ENCODE assay signal across 1 cellular context in the genomic region with DNA sequence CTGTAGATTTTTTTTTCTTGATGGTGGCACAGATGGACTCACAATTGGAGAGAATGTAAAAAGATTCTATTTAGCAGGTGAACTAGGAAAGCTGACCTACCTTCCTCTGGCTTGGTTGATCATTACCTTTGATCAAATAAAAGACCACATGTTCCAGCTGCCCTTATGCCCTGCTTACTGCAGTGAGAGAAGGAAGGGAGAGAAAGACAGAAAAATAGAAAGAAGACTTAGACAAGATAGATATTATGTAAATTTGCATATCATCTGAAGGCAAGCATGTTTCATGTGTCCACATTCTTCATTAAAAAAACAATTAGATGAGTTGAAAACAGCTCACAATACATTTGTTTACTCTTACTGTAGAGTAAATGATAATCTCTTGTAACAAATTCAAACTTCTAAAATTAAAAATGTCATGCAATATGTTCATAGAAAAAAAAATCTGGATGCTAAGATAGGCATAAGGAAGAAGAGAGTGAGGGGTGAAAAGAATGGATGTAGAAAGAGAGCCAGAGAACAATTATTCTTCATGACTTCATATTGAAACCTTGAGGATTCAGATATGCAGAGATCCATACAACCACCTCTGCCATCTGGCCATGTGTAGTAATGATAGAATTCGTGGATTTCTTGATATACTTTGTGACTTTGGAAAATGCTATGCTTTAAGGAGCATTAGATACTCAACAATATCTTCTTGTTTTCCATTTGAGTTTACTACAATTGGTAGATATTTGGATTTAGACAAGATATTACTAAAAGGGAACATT.
TF ChIP-seq lines count a peak whose summit lies in the region.

No MANE protein-coding gene starts in this region.

TF ChIP-seq in HepG2, 621 proteins besides CTCF, POLR2A, EP300 and RAD21 (continued from another document and continues in another):
- TF ChIP-seq, protein P1, sequence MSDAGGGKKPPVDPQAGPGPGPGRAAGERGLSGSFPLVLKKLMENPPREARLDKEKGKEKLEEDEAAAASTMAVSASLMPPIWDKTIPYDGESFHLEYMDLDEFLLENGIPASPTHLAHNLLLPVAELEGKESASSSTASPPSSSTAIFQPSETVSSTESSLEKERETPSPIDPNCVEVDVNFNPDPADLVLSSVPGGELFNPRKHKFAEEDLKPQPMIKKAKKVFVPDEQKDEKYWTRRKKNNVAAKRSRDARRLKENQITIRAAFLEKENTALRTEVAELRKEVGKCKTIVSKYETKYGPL (CRISPR knock-in tag; IDR thresholded peaks at IDR 0.05) = no peak
- TF ChIP-seq JARID2 (CRISPR knock-in tag; IDR thresholded peaks at IDR 0.05; ENCODE audit: insufficient replicate concordance) (no peak), ZNF432 (CRISPR knock-in tag; IDR thresholded peaks at IDR 0.05; ENCODE audit: borderline replicate concordance) (no peak), XBP1 (CRISPR knock-in tag; IDR thresholded peaks at IDR 0.05) (no peak), GLI4 (CRISPR knock-in tag; IDR thresholded peaks at IDR 0.05; ENCODE audit: borderline replicate concordance) (no peak), TGIF2 (CRISPR knock-in tag; IDR thresholded peaks at IDR 0.05) (0 out of 2 replicates have a peak, but pooled peaks have one; percentile 38), DPF2 (CRISPR knock-in tag; IDR thresholded peaks at IDR 0.05; ENCODE audit: borderline replicate concordance, low read depth) (no peak), GABPB1 (CRISPR knock-in tag; IDR thresholded peaks at IDR 0.05) (no peak), PHF21A (CRISPR knock-in tag; IDR thresholded peaks at IDR 0.05) (no peak), NR2F1 (CRISPR knock-in tag; IDR thresholded peaks at IDR 0.05) (peak; percentile 31; a peak in 2 of 4 replicates), FOSL2 (CRISPR knock-in tag; IDR thresholded peaks at IDR 0.05) (no peak), BRCA1 (CRISPR knock-in tag; IDR thresholded peaks at IDR 0.05) (0 out of 2 replicates have a peak, but pooled peaks have one; percentile 33), RBAK (CRISPR knock-in tag; IDR thresholded peaks at IDR 0.05) (no peak), JUN (CRISPR knock-in tag; IDR thresholded peaks at IDR 0.05) (no peak), ZNF225 (CRISPR knock-in tag; IDR thresholded peaks at IDR 0.05) (no peak), TEAD3 (CRISPR knock-in tag; optimal IDR thresholded peaks at IDR 0.05; ENCODE audit: borderline replicate concordance) (no peak), ZSCAN12 (CRISPR knock-in tag; IDR thresholded peaks at IDR 0.05) (no peak; the same call in 1 of the 2 replicates), MIER2 (CRISPR knock-in tag; IDR thresholded peaks at IDR 0.05) (no peak), TCF7 (IDR thresholded peaks at IDR 0.05; ENCODE audit: low read depth) (peak; percentile 22; the same call in 1 of the 2 replicates), REPIN1 (CRISPR knock-in tag; IDR thresholded peaks at IDR 0.05; ENCODE audit: borderline replicate concordance, low read depth) (0 out of 2 replicates have a peak, but pooled peaks have one; percentile 18), SOX6 (IDR thresholded peaks at IDR 0.05) (no peak), SOX6 (CRISPR knock-in tag; IDR thresholded peaks at IDR 0.05) (peak; percentile 43; the same call in 1 of the 2 replicates), CBX2 (IDR thresholded peaks at IDR 0.05; ENCODE audit: low read depth, low read length) (no peak), CBX2 (CRISPR knock-in tag; IDR thresholded peaks at IDR 0.05; ENCODE audit: low read depth) (no peak), MAF1 (CRISPR knock-in tag; IDR thresholded peaks at IDR 0.05; ENCODE audit: borderline replicate concordance) (no peak), SIN3B (IDR thresholded peaks at IDR 0.05; ENCODE audit: low read length) (no peak), ZNF589 (CRISPR knock-in tag; conservative IDR thresholded peaks at IDR 0.05) (no peak), PRMT3 (CRISPR knock-in tag; IDR thresholded peaks at IDR 0.05; ENCODE audit: borderline replicate concordance, low read depth) (no peak), ZNF619 (CRISPR knock-in tag; IDR thresholded peaks at IDR 0.05) (no peak), ADNP (CRISPR knock-in tag; IDR thresholded peaks at IDR 0.05) (no peak), ZNF598 (CRISPR knock-in tag; IDR thresholded peaks at IDR 0.05; ENCODE audit: borderline replicate concordance) (no peak), ZNF792 (CRISPR knock-in tag; IDR thresholded peaks at IDR 0.05) (no peak), ZNF879 (CRISPR knock-in tag; IDR thresholded peaks at IDR 0.05) (no peak), TBX3 (IDR thresholded peaks at IDR 0.05; ENCODE audit: borderline replicate concordance) (no peak), ZNF652 (CRISPR knock-in tag; IDR thresholded peaks at IDR 0.05; ENCODE audit: borderline replicate concordance, low read depth) (no peak), FOXJ3 (CRISPR knock-in tag; IDR thresholded peaks at IDR 0.05; ENCODE audit: borderline replicate concordance) (peak; percentile 41; the same call in 1 of the 2 replicates), ZFP37 (CRISPR knock-in tag; IDR thresholded peaks at IDR 0.05; ENCODE audit: borderline replicate concordance) (no peak), PHF5A (CRISPR knock-in tag; IDR thresholded peaks at IDR 0.05; ENCODE audit: low read depth, unreplicated experiment) (no peak), MAFG (CRISPR knock-in tag; IDR thresholded peaks at IDR 0.05) (no peak), CEBPG (CRISPR knock-in tag; IDR thresholded peaks at IDR 0.05) (0 out of 2 replicates have a peak, but pooled peaks have one; percentile 16)
- TF ChIP-seq, protein P2, sequence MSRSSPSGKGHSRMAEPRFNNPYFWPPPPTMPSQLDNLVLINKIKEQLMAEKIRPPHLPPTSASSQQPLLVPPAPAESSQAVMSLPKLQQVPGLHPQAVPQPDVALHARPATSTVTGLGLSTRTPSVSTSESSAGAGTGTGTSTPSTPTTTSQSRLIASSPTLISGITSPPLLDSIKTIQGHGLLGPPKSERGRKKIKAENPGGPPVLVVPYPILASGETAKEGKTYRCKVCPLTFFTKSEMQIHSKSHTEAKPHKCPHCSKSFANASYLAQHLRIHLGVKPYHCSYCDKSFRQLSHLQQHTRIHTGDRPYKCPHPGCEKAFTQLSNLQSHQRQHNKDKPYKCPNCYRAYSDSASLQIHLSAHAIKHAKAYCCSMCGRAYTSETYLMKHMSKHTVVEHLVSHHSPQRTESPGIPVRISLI (CRISPR knock-in tag; IDR thresholded peaks at IDR 0.05; ENCODE audit: borderline replicate concordance) = no peak
- TF ChIP-seq, protein P3, sequence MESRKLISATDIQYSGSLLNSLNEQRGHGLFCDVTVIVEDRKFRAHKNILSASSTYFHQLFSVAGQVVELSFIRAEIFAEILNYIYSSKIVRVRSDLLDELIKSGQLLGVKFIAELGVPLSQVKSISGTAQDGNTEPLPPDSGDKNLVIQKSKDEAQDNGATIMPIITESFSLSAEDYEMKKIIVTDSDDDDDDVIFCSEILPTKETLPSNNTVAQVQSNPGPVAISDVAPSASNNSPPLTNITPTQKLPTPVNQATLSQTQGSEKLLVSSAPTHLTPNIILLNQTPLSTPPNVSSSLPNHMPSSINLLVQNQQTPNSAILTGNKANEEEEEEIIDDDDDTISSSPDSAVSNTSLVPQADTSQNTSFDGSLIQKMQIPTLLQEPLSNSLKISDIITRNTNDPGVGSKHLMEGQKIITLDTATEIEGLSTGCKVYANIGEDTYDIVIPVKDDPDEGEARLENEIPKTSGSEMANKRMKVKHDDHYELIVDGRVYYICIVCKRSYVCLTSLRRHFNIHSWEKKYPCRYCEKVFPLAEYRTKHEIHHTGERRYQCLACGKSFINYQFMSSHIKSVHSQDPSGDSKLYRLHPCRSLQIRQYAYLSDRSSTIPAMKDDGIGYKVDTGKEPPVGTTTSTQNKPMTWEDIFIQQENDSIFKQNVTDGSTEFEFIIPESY (CRISPR knock-in tag; IDR thresholded peaks at IDR 0.05) = no peak
- TF ChIP-seq, protein P4, sequence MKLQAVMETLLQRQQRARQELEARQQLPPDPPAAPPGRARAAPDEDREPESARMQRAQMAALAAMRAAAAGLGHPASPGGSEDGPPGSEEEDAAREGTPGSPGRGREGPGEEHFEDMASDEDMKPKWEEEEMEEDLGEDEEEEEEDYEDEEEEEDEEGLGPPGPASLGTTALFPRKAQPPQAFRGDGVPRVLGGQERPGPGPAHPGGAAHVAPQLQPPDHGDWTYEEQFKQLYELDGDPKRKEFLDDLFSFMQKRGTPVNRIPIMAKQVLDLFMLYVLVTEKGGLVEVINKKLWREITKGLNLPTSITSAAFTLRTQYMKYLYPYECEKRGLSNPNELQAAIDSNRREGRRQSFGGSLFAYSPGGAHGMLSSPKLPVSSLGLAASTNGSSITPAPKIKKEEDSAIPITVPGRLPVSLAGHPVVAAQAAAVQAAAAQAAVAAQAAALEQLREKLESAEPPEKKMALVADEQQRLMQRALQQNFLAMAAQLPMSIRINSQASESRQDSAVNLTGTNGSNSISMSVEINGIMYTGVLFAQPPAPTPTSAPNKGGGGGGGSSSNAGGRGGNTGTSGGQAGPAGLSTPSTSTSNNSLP (IDR thresholded peaks at IDR 0.05; ENCODE audit: low read depth, low read length) = peak; percentile 45; the same call in 1 of the 2 replicates
- TF ChIP-seq, protein P5, sequence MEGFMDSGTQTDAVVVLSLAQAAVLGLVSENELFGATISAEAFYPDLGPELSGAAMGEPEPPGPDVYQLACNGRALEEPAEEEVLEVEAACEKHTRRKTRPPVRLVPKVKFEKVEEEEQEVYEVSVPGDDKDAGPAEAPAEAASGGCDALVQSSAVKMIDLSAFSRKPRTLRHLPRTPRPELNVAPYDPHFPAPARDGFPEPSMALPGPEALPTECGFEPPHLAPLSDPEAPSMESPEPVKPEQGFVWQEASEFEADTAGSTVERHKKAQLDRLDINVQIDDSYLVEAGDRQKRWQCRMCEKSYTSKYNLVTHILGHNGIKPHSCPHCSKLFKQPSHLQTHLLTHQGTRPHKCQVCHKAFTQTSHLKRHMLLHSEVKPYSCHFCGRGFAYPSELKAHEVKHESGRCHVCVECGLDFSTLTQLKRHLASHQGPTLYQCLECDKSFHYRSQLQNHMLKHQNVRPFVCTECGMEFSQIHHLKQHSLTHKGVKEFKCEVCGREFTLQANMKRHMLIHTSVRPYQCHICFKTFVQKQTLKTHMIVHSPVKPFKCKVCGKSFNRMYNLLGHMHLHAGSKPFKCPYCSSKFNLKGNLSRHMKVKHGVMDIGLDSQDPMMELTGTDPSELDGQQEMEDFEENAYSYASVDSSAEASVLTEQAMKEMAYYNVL (CRISPR knock-in tag; IDR thresholded peaks at IDR 0.05; ENCODE audit: borderline replicate concordance) = peak; percentile 99
- TF ChIP-seq, protein P6, sequence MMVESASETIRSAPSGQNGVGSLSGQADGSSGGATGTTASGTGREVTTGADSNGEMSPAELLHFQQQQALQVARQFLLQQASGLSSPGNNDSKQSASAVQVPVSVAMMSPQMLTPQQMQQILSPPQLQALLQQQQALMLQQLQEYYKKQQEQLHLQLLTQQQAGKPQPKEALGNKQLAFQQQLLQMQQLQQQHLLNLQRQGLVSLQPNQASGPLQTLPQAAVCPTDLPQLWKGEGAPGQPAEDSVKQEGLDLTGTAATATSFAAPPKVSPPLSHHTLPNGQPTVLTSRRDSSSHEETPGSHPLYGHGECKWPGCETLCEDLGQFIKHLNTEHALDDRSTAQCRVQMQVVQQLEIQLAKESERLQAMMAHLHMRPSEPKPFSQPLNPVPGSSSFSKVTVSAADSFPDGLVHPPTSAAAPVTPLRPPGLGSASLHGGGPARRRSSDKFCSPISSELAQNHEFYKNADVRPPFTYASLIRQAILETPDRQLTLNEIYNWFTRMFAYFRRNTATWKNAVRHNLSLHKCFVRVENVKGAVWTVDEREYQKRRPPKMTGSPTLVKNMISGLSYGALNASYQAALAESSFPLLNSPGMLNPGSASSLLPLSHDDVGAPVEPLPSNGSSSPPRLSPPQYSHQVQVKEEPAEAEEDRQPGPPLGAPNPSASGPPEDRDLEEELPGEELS (CRISPR knock-in tag; IDR thresholded peaks at IDR 0.05) = 0 out of 2 replicates have a peak, but pooled peaks have one; percentile 28
- TF ChIP-seq, protein P7, sequence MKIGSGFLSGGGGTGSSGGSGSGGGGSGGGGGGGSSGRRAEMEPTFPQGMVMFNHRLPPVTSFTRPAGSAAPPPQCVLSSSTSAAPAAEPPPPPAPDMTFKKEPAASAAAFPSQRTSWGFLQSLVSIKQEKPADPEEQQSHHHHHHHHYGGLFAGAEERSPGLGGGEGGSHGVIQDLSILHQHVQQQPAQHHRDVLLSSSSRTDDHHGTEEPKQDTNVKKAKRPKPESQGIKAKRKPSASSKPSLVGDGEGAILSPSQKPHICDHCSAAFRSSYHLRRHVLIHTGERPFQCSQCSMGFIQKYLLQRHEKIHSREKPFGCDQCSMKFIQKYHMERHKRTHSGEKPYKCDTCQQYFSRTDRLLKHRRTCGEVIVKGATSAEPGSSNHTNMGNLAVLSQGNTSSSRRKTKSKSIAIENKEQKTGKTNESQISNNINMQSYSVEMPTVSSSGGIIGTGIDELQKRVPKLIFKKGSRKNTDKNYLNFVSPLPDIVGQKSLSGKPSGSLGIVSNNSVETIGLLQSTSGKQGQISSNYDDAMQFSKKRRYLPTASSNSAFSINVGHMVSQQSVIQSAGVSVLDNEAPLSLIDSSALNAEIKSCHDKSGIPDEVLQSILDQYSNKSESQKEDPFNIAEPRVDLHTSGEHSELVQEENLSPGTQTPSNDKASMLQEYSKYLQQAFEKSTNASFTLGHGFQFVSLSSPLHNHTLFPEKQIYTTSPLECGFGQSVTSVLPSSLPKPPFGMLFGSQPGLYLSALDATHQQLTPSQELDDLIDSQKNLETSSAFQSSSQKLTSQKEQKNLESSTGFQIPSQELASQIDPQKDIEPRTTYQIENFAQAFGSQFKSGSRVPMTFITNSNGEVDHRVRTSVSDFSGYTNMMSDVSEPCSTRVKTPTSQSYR (CRISPR knock-in tag; IDR thresholded peaks at IDR 0.05; ENCODE audit: borderline replicate concordance) = no peak
- TF ChIP-seq, protein P8, sequence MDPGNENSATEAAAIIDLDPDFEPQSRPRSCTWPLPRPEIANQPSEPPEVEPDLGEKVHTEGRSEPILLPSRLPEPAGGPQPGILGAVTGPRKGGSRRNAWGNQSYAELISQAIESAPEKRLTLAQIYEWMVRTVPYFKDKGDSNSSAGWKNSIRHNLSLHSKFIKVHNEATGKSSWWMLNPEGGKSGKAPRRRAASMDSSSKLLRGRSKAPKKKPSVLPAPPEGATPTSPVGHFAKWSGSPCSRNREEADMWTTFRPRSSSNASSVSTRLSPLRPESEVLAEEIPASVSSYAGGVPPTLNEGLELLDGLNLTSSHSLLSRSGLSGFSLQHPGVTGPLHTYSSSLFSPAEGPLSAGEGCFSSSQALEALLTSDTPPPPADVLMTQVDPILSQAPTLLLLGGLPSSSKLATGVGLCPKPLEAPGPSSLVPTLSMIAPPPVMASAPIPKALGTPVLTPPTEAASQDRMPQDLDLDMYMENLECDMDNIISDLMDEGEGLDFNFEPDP (CRISPR knock-in tag; conservative IDR thresholded peaks at IDR 0.05) = no peak
- TF ChIP-seq, protein P9, sequence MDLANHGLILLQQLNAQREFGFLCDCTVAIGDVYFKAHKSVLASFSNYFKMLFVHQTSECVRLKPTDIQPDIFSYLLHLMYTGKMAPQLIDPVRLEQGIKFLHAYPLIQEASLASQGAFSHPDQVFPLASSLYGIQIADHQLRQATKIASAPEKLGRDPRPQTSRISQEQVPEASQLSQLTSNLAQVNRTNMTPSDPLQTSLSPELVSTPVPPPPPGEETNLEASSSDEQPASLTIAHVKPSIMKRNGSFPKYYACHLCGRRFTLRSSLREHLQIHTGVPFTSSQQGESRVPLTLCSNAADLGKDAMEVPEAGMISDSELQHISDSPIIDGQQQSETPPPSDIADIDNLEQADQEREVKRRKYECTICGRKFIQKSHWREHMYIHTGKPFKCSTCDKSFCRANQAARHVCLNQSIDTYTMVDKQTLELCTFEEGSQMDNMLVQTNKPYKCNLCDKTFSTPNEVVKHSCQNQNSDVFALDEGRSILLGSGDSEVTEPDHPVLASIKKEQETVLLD (CRISPR knock-in tag; IDR thresholded peaks at IDR 0.05; ENCODE audit: low read depth) = no peak
